Comparison of ENCODE assay signal across 8 cellular contexts in genomic region chr19:4523306-4524110, GRCh38. TPM values are rescaled to one million over a fixed set of nuclear protein-coding genes. Genes with fewer than 3 reads are reported as not detected.
DNase-seq lines count a peak whose midpoint lies in the region; ATAC-seq, FAIRE-seq and TF ChIP-seq lines count a peak whose summit lies in the region.

No MANE protein-coding gene starts in this region.

- H3K9ac ChIP-seq in keratinocyte (ENCODE audit: control insufficient read depth, extremely low read depth, insufficient read depth, low read length), result no peak overlapping the region

- TF ChIP-seq CTCF in keratinocyte (optimal IDR thresholded peaks at IDR 0.05 in 1 of 3, IDR thresholded peaks at IDR 0.05 in 1 of 3, conservative IDR thresholded peaks at IDR 0.05 in 1 of 3; ENCODE audit: extremely low read depth in 1 of 3, insufficient read depth in 2 of 3, low read length in 3 of 3) (peak; percentile 79 to 92 (median 88)), tibial artery (IDR thresholded peaks at IDR 0.05) (peak; percentile 27 to 29)

- H3K4me3 ChIP-seq in keratinocyte (ENCODE audit: control insufficient read depth in 2 of 3, extremely low read depth in 1 of 3, insufficient read depth in 2 of 3, low read depth in 1 of 3, low read length in 3 of 3) (no peak overlapping the region), tibial artery (no peak overlapping the region)

- no peaks in the 10 kb centered on the region for H3K4me1 Mint-ChIP-seq in activated T-helper 1 cell treated with anti-CD3 and anti-CD28 coated beads, Interleukin-12 subunit alpha, Interleukin-12 subunit beta, Interleukin-2, Interleukin-4 antibody, amounts not matched to agents 30 ng/mL and 10 ng/mL and 1 ng/mL, durations not matched to agents 14 hours and 24 hours and 36 hours (ENCODE audit: low read depth)

- dilution Hi-C loops in keratinocyte (cut with MboI; ENCODE audit: extremely low pct_ligation_motif_present, low sequenced_read_pairs), result no loop called here

- H2AFZ ChIP-seq in keratinocyte (ENCODE audit: control insufficient read depth, low read length), result no peak overlapping the region

- ATAC-seq in HG03175 (IDR thresholded peaks at IDR 0.05; ENCODE audit: unreplicated experiment), result no peak

- H3K27ac Mint-ChIP-seq in activated T-helper 1 cell treated with anti-CD3 and anti-CD28 coated beads, Interleukin-12 subunit alpha, Interleukin-12 subunit beta, Interleukin-2, Interleukin-4 antibody, amounts not matched to agents 30 ng/mL and 10 ng/mL and 1 ng/mL, durations not matched to agents 14 hours and 24 hours and 36 hours, result no peak overlapping the region

- no peak for FAIRE-seq in keratinocyte (lab: Jason Lieb, UNC)

- no peak overlapping the region for H3K4me3 Mint-ChIP-seq in activated T-helper 1 cell treated with anti-CD3 and anti-CD28 coated beads, Interleukin-12 subunit alpha, Interleukin-12 subunit beta, Interleukin-2, Interleukin-4 antibody, amounts not matched to agents 30 ng/mL and 10 ng/mL and 1 ng/mL, durations not matched to agents 14 hours and 24 hours and 36 hours

- no peaks in the 10 kb centered on the region for H3K9me3 Mint-ChIP-seq in activated T-helper 1 cell treated with anti-CD3 and anti-CD28 coated beads, Interleukin-12 subunit alpha, Interleukin-12 subunit beta, Interleukin-2, Interleukin-4 antibody, amounts not matched to agents 30 ng/mL and 10 ng/mL and 1 ng/mL, durations not matched to agents 14 hours and 24 hours and 36 hours

- H3K4me2 ChIP-seq in keratinocyte (ENCODE audit: control insufficient read depth, extremely low read depth, insufficient read depth, low read depth, low read length), result no peak overlapping the region

- H3K4me1 ChIP-seq in keratinocyte (ENCODE audit: control insufficient read depth, extremely low read depth, insufficient read depth, low read length), result peaks cover 11% of the 10 kb centered on the region
- H3K4me1 ChIP-seq in tibial artery, result peaks cover 0 to 12% (median 3%) of the 10 kb centered on the region in 4 donors

- H3K27me3 ChIP-seq in keratinocyte (ENCODE audit: control insufficient read depth, extremely low read depth, insufficient read depth, low read length), result peaks cover 8% of the 10 kb centered on the region
- H3K27me3 ChIP-seq in tibial artery, result peaks cover 0 to 41% of the 10 kb centered on the region in 2 donors

- peaks cover 5% of the 10 kb centered on the region for H3K27me3 Mint-ChIP-seq in activated T-helper 1 cell treated with anti-CD3 and anti-CD28 coated beads, Interleukin-12 subunit alpha, Interleukin-12 subunit beta, Interleukin-2, Interleukin-4 antibody, amounts not matched to agents 30 ng/mL and 10 ng/mL and 1 ng/mL, durations not matched to agents 14 hours and 24 hours and 36 hours (ENCODE audit: insufficient read depth)

- H3K36me3 ChIP-seq in keratinocyte (ENCODE audit: control insufficient read depth in 2 of 2, extremely low read depth in 1 of 2, insufficient read depth in 2 of 2, low read length in 2 of 2) (no peaks in the 10 kb centered on the region), tibial artery (no peaks in the 10 kb centered on the region)

- no peaks in the 10 kb centered on the region for H3K79me2 ChIP-seq in keratinocyte (ENCODE audit: control insufficient read depth, insufficient read depth, low read length)

- no peak overlapping the region for H3K27ac ChIP-seq in keratinocyte (ENCODE audit: control insufficient read depth, insufficient read depth, low read length)
- no peak overlapping the region for H3K27ac ChIP-seq in tibial artery

- intact Hi-C loops in activated T-helper 1 cell treated with anti-CD3 and anti-CD28 coated beads, Interleukin-12 subunit alpha, Interleukin-12 subunit beta, Interleukin-2, Interleukin-4 antibody, amounts not matched to agents 30 ng/mL and 10 ng/mL and 1 ng/mL, durations not matched to agents 14 hours and 24 hours and 36 hours (cut with micrococcal nuclease), result no loop called here
- intact Hi-C loops in tibial artery (cut with DNase I; ENCODE audit: low total_unique reads), result loop anchor here (5.0 kb wide), 1 partner anchor 256 kb away; no protein-coding TSS in a partner anchor

- peak; percentile 21 for DNase-seq in NCI-H748 (lab: John Stamatoyannopoulos, UW; ENCODE audit: unreplicated experiment)
- DNase-seq in NCI-H748 treated with DMSO at 0.1 percent for 48 hours (lab: John Stamatoyannopoulos, UW), result no peak
- DNase-seq in M059J (ENCODE audit: low read depth), result peak; percentile 40
- peak; percentile 12 for DNase-seq in activated T-helper 1 cell treated with anti-CD3 and anti-CD28 coated beads, Interleukin-12 subunit alpha, Interleukin-12 subunit beta, Interleukin-2, Interleukin-4 antibody, amounts not matched to agents 30 ng/mL and 10 ng/mL and 1 ng/mL, durations not matched to agents 14 hours and 24 hours and 36 hours (ENCODE audit: low spot score)
- DNase-seq in keratinocyte (ENCODE audit: low read depth, low spot score), result no peak
- DNase-seq in tibial artery, result no peak
- no peak for DNase-seq in cerebellum (ENCODE audit: low spot score)

- no peaks in the 10 kb centered on the region for H3K36me3 Mint-ChIP-seq in activated T-helper 1 cell treated with anti-CD3 and anti-CD28 coated beads, Interleukin-12 subunit alpha, Interleukin-12 subunit beta, Interleukin-2, Interleukin-4 antibody, amounts not matched to agents 30 ng/mL and 10 ng/mL and 1 ng/mL, durations not matched to agents 14 hours and 24 hours and 36 hours (ENCODE audit: low read depth)

- no peaks in the 10 kb centered on the region for H3K9me1 ChIP-seq in keratinocyte (ENCODE audit: control insufficient read depth, extremely low read depth, insufficient read depth, low read length)

- H3K9me3 ChIP-seq in keratinocyte (ENCODE audit: control insufficient read depth, low read depth, low read length) (no peaks in the 10 kb centered on the region), tibial artery (no peaks in the 10 kb centered on the region)

- no peaks in the 10 kb centered on the region for H4K20me1 ChIP-seq in keratinocyte (ENCODE audit: control insufficient read depth, extremely low read depth, insufficient read depth, low read length)

RNA-seq across cellular contexts. Expression of gene PLIN4, which starts 5.2 kb away (rescaled TPM):
- 0.02 TPM in 2 replicates for total RNA-seq in M059J (2014; rRNA removed; shearing (Covaris generic))
- not detected in 2 replicates for total RNA-seq in activated T-helper 1 cell treated with anti-CD3 and anti-CD28 coated beads, Interleukin-12 subunit alpha, Interleukin-12 subunit beta, Interleukin-2, Interleukin-4 antibody, amounts not matched to agents 30 ng/mL and 10 ng/mL and 1 ng/mL, durations not matched to agents 14 hours and 24 hours and 36 hours
- 0.01 TPM in 1 of 3 replicates, not detected in the others for polyA plus RNA-seq in keratinocyte
- not detected for polyA plus RNA-seq in keratinocyte (2011; ENCODE audit: low read depth)
- not detected in 2 replicates for polyA plus RNA-seq in keratinocyte (2011; cell fraction: cytosol; rRNA removed)
- polyA plus RNA-seq in keratinocyte (2011; cell fraction: nucleus; rRNA removed), result 0.03 TPM in 1 of 2 replicates, not detected in the other
- polyA plus RNA-seq in keratinocyte (2012; ENCODE audit: low replicate concordance), result 0.03 and 0.25 TPM in 2 replicates
- polyA minus RNA-seq in keratinocyte, result not detected in 3 replicates
- not detected for polyA minus RNA-seq in keratinocyte (2011; cell fraction: cytosol; rRNA and poly(A)+ RNA removed)
- not detected in 2 replicates for polyA minus RNA-seq in keratinocyte (2011; cell fraction: nucleus; rRNA and poly(A)+ RNA removed)
- total RNA-seq in cerebellum, result 0.73 TPM

RNA-seq across cellular contexts. Expression of gene PLIN5, which starts 11.5 kb away (rescaled TPM):
- total RNA-seq in M059J (2014; rRNA removed; shearing (Covaris generic)), result not detected in 2 replicates
- total RNA-seq in activated T-helper 1 cell treated with anti-CD3 and anti-CD28 coated beads, Interleukin-12 subunit alpha, Interleukin-12 subunit beta, Interleukin-2, Interleukin-4 antibody, amounts not matched to agents 30 ng/mL and 10 ng/mL and 1 ng/mL, durations not matched to agents 14 hours and 24 hours and 36 hours, result not detected in 2 replicates
- polyA plus RNA-seq in keratinocyte, result 0.04 TPM in 1 of 3 replicates, not detected in the others
- 0.50 TPM for polyA plus RNA-seq in keratinocyte (2011; ENCODE audit: low read depth)
- polyA plus RNA-seq in keratinocyte (2011; cell fraction: cytosol; rRNA removed), result not detected in 2 replicates
- 0.19 and 0.27 TPM in 2 replicates for polyA plus RNA-seq in keratinocyte (2011; cell fraction: nucleus; rRNA removed)
- polyA plus RNA-seq in keratinocyte (2012; ENCODE audit: low replicate concordance), result 0.06 TPM in 1 of 2 replicates, not detected in the other
- polyA minus RNA-seq in keratinocyte, result not detected in 3 replicates
- polyA minus RNA-seq in keratinocyte (2011; cell fraction: cytosol; rRNA and poly(A)+ RNA removed), result not detected
- polyA minus RNA-seq in keratinocyte (2011; cell fraction: nucleus; rRNA and poly(A)+ RNA removed), result not detected in 2 replicates
- 2.3 TPM for total RNA-seq in cerebellum

RNA-seq across cellular contexts. Expression of gene LRG1, which starts 16.3 kb away (rescaled TPM):
- total RNA-seq in M059J (2014; rRNA removed; shearing (Covaris generic)), result 0.64 TPM in 1 of 2 replicates, not detected in the other
- 0.27 and 0.39 TPM in 2 replicates for total RNA-seq in activated T-helper 1 cell treated with anti-CD3 and anti-CD28 coated beads, Interleukin-12 subunit alpha, Interleukin-12 subunit beta, Interleukin-2, Interleukin-4 antibody, amounts not matched to agents 30 ng/mL and 10 ng/mL and 1 ng/mL, durations not matched to agents 14 hours and 24 hours and 36 hours
- polyA plus RNA-seq in keratinocyte, result 1.2 to 3.5 TPM (median 1.3 TPM) in 3 replicates
- polyA plus RNA-seq in keratinocyte (2011; ENCODE audit: low read depth), result 0.51 TPM
- polyA plus RNA-seq in keratinocyte (2011; cell fraction: cytosol; rRNA removed), result 1.2 and 1.5 TPM in 2 replicates
- polyA plus RNA-seq in keratinocyte (2011; cell fraction: nucleus; rRNA removed), result 2.8 and 3.9 TPM in 2 replicates
- 0.78 and 1.9 TPM in 2 replicates for polyA plus RNA-seq in keratinocyte (2012; ENCODE audit: low replicate concordance)
- polyA minus RNA-seq in keratinocyte, result 0.83 to 5.8 TPM (median 1.4 TPM) in 3 replicates
- polyA minus RNA-seq in keratinocyte (2011; cell fraction: cytosol; rRNA and poly(A)+ RNA removed), result 1.7 TPM
- 1.9 and 2.3 TPM in 2 replicates for polyA minus RNA-seq in keratinocyte (2011; cell fraction: nucleus; rRNA and poly(A)+ RNA removed)
- total RNA-seq in cerebellum, result 1.2 TPM

RNA-seq across cellular contexts. Expression of gene SEMA6B, which starts 36.0 kb away (rescaled TPM):
- total RNA-seq in M059J (2014; rRNA removed; shearing (Covaris generic)), result 0.89 and 1.6 TPM in 2 replicates
- not detected in 2 replicates for total RNA-seq in activated T-helper 1 cell treated with anti-CD3 and anti-CD28 coated beads, Interleukin-12 subunit alpha, Interleukin-12 subunit beta, Interleukin-2, Interleukin-4 antibody, amounts not matched to agents 30 ng/mL and 10 ng/mL and 1 ng/mL, durations not matched to agents 14 hours and 24 hours and 36 hours
- 0.41 to 1.1 TPM (median 1.1 TPM) in 3 replicates for polyA plus RNA-seq in keratinocyte
- polyA plus RNA-seq in keratinocyte (2011; ENCODE audit: low read depth), result not detected
- polyA plus RNA-seq in keratinocyte (2011; cell fraction: cytosol; rRNA removed), result 0.41 and 1.4 TPM in 2 replicates
- 0.97 and 2.1 TPM in 2 replicates for polyA plus RNA-seq in keratinocyte (2011; cell fraction: nucleus; rRNA removed)
- 0.20 and 1.4 TPM in 2 replicates for polyA plus RNA-seq in keratinocyte (2012; ENCODE audit: low replicate concordance)
- 1.8 to 4.3 TPM (median 2.9 TPM) in 3 replicates for polyA minus RNA-seq in keratinocyte
- 2.7 TPM for polyA minus RNA-seq in keratinocyte (2011; cell fraction: cytosol; rRNA and poly(A)+ RNA removed)
- 1.6 and 3.0 TPM in 2 replicates for polyA minus RNA-seq in keratinocyte (2011; cell fraction: nucleus; rRNA and poly(A)+ RNA removed)
- total RNA-seq in cerebellum, result 21.4 TPM

RNA-seq across cellular contexts. Expression of gene HDGFL2, which starts 51.4 kb away (rescaled TPM):
- total RNA-seq in M059J (2014; rRNA removed; shearing (Covaris generic)), result 36.1 and 69.3 TPM in 2 replicates
- 66.4 and 70.0 TPM in 2 replicates for total RNA-seq in activated T-helper 1 cell treated with anti-CD3 and anti-CD28 coated beads, Interleukin-12 subunit alpha, Interleukin-12 subunit beta, Interleukin-2, Interleukin-4 antibody, amounts not matched to agents 30 ng/mL and 10 ng/mL and 1 ng/mL, durations not matched to agents 14 hours and 24 hours and 36 hours
- polyA plus RNA-seq in keratinocyte, result 19.5 to 22.0 TPM (median 21.6 TPM) in 3 replicates
- polyA plus RNA-seq in keratinocyte (2011; ENCODE audit: low read depth), result 19.5 TPM
- polyA plus RNA-seq in keratinocyte (2011; cell fraction: cytosol; rRNA removed), result 10.0 and 22.2 TPM in 2 replicates
- 21.4 and 30.6 TPM in 2 replicates for polyA plus RNA-seq in keratinocyte (2011; cell fraction: nucleus; rRNA removed)
- polyA plus RNA-seq in keratinocyte (2012; ENCODE audit: low replicate concordance), result 6.9 and 42.1 TPM in 2 replicates
- polyA minus RNA-seq in keratinocyte, result 10.4 to 18.6 TPM (median 10.5 TPM) in 3 replicates
- polyA minus RNA-seq in keratinocyte (2011; cell fraction: cytosol; rRNA and poly(A)+ RNA removed), result 24.7 TPM
- 8.8 and 11.4 TPM in 2 replicates for polyA minus RNA-seq in keratinocyte (2011; cell fraction: nucleus; rRNA and poly(A)+ RNA removed)
- 26.9 TPM for total RNA-seq in cerebellum

Comparison
In these comparisons a context has a peak if more than half of its experiments do, and no peak if none do; other contexts are left out.
1. DNase-seq: peak in NCI-H748 (single experiment), M059J (single experiment) and activated T-helper 1 cell treated with anti-CD3 and anti-CD28 coated beads, Interleukin-12 subunit alpha, Interleukin-12 subunit beta, Interleukin-2, Interleukin-4 antibody, amounts not matched to agents 30 ng/mL and 10 ng/mL and 1 ng/mL, durations not matched to agents 14 hours and 24 hours and 36 hours (single experiment); none in NCI-H748 treated with DMSO at 0.1 percent for 48 hours (single experiment), keratinocyte (single experiment), tibial artery (0 of 2) and cerebellum (single experiment).